15 cellular contexts compared by ENCODE assay signal in the genomic region with DNA sequence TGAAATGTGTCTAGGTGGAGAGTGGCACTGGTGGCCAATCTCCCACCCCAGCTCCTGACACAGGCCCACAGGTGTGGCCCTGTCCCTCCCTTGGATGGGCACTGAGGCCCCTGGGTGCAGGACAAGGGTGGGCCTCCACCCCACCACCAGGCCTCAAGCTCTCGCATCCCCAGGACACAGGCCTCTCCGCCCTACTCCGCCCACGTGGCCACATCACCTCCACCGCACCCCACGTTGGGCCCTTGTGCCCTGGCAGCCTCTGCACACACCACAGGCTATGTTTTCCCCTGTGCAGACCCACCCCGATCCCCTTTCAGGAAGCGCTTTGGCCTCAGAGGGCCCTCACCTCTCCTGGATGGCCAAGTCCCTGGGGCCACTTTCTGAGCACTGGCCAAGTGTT. TPM values are rescaled to one million over a fixed set of nuclear protein-coding genes. Genes with fewer than 3 reads are reported as not detected.
DNase-seq lines count a peak whose midpoint lies in the region; ATAC-seq and TF ChIP-seq lines count a peak whose summit lies in the region.
"Had no signal": no experiment of that assay in that cellular context is flagged by ENCODE, and none has a peak within 500 bp of the region (broad histone marks: within the 10 kb centered on the region; RNA-seq: fewer than 3 reads in every experiment).

No MANE protein-coding gene starts in this region.

- H4K20me1 ChIP-seq in BLaER1 (peaks cover 54% of the 10 kb centered on the region), GM23338 (replicated peaks; ENCODE audit: insufficient read depth) (no peaks in the 10 kb centered on the region)

- H3K4me1 Mint-ChIP-seq in GM23338: no peaks in the 10 kb centered on the region; the same call in 2 of the 3 replicates
- H3K4me1 Mint-ChIP-seq in activated T-helper 1 cell treated with anti-CD3 and anti-CD28 coated beads, Interleukin-12 subunit alpha, Interleukin-12 subunit beta, Interleukin-2, Interleukin-4 antibody, amounts not matched to agents 30 ng/mL and 10 ng/mL and 1 ng/mL, durations not matched to agents 14 hours and 24 hours and 36 hours (ENCODE audit: low read depth): peaks cover 31% of the 10 kb centered on the region
- peaks cover 19 to 57% (median 27%) of the 10 kb centered on the region in 7 donors for H3K4me1 Mint-ChIP-seq in naive thymus-derived CD4-positive, alpha-beta T cell

- intact Hi-C loops in activated T-helper 1 cell treated with anti-CD3 and anti-CD28 coated beads, Interleukin-12 subunit alpha, Interleukin-12 subunit beta, Interleukin-2, Interleukin-4 antibody, amounts not matched to agents 30 ng/mL and 10 ng/mL and 1 ng/mL, durations not matched to agents 14 hours and 24 hours and 36 hours (cut with micrococcal nuclease): no loop called here
- intact Hi-C loops in naive thymus-derived CD4-positive, alpha-beta T cell (cut with micrococcal nuclease): no loop called here

- POLR2A ChIA-PET in naive thymus-derived CD4-positive, alpha-beta T cell (lab: Charles Lee): no interaction called here

- no peaks in the 10 kb centered on the region for H3K9me2 ChIP-seq in GM23338 (ENCODE audit: insufficient read depth)

- H3K9ac ChIP-seq in BLaER1: no peak overlapping the region

- peaks cover 15% of the 10 kb centered on the region for H3K36me3 Mint-ChIP-seq in GM23338 (ENCODE audit: low read depth)
- peaks cover 25% of the 10 kb centered on the region for H3K36me3 Mint-ChIP-seq in activated T-helper 1 cell treated with anti-CD3 and anti-CD28 coated beads, Interleukin-12 subunit alpha, Interleukin-12 subunit beta, Interleukin-2, Interleukin-4 antibody, amounts not matched to agents 30 ng/mL and 10 ng/mL and 1 ng/mL, durations not matched to agents 14 hours and 24 hours and 36 hours (ENCODE audit: low read depth)
- peaks cover 4 to 18% (median 7%) of the 10 kb centered on the region in 5 donors for H3K36me3 Mint-ChIP-seq in naive thymus-derived CD4-positive, alpha-beta T cell

- H3F3A ChIP-seq in GM23338 (replicated peaks; ENCODE audit: low read depth): no peaks in the 10 kb centered on the region

- CTCF ChIA-PET in naive thymus-derived CD4-positive, alpha-beta T cell (lab: Charles Lee): interaction anchor here (1.0 kb wide), 1 partner anchor 150 kb away, joined by 3 read pairs; no protein-coding TSS in a partner anchor

- no peak overlapping the region for H2AFZ ChIP-seq in GM23338

- H3K4me3 Mint-ChIP-seq in GM23338: no peak overlapping the region
- H3K4me3 Mint-ChIP-seq in activated T-helper 1 cell treated with anti-CD3 and anti-CD28 coated beads, Interleukin-12 subunit alpha, Interleukin-12 subunit beta, Interleukin-2, Interleukin-4 antibody, amounts not matched to agents 30 ng/mL and 10 ng/mL and 1 ng/mL, durations not matched to agents 14 hours and 24 hours and 36 hours: no peak overlapping the region
- H3K4me3 Mint-ChIP-seq in naive thymus-derived CD4-positive, alpha-beta T cell: peak overlapping the region in 2 of 10 donors; percentile 34 to 35
- H3K4me3 Mint-ChIP-seq: H9 had no signal

- H3K36me3 ChIP-seq in BLaER1 (peaks cover 17% of the 10 kb centered on the region), GM23338 (ENCODE audit: insufficient read depth) (peaks cover 8% of the 10 kb centered on the region; the same call in 1 of the 2 replicates)
- H3K36me3 ChIP-seq in naive thymus-derived CD4-positive, alpha-beta T cell (ENCODE audit: control insufficient read depth in 2 of 3, insufficient read depth in 3 of 3, low read length in 3 of 3): peaks cover 5 to 26% (median 5%) of the 10 kb centered on the region in 3 experiments
- H3K36me3 ChIP-seq: right lobe of liver, thoracic aorta had no signal

- no peak for DNase-seq in GM23338 (ENCODE audit: low spot score)
- DNase-seq in activated T-helper 1 cell treated with anti-CD3 and anti-CD28 coated beads, Interleukin-12 subunit alpha, Interleukin-12 subunit beta, Interleukin-2, Interleukin-4 antibody, amounts not matched to agents 30 ng/mL and 10 ng/mL and 1 ng/mL, durations not matched to agents 14 hours and 24 hours and 36 hours (ENCODE audit: low spot score): no peak
- peak in 2 of 9 donors; percentile 25 to 28 for DNase-seq in naive thymus-derived CD4-positive, alpha-beta T cell
- DNase-seq in NCI-H526 treated with DMSO at 0.1 percent for 48 hours (lab: John Stamatoyannopoulos, UW): no peak
- DNase-seq in NCI-H446 treated with DMSO at 0.1 percent for 48 hours (lab: John Stamatoyannopoulos, UW): no peak
- no peak for DNase-seq in DMS114 treated with DMSO at 0.1 percent for 48 hours (lab: John Stamatoyannopoulos, UW; ENCODE audit: unreplicated experiment)
- DNase-seq in stimulated activated CD4-positive, alpha-beta T cell treated with anti-CD3 and anti-CD28 coated beads, Interleukin-4, amount 100 ng/mL, for 24 hours: no peak
- DNase-seq: esophagus squamous epithelium; GF-D8; H9; NCI-H2227 treated with DMSO at 0.1 percent for 48 hours; right lobe of liver; stimulated activated CD4-positive, alpha-beta T cell treated with anti-CD3 and anti-CD28 coated beads, Interleukin-2, amount 100 ng/mL, for 24 hours had no signal

- TF ChIP-seq CTCF in GM23338 (conservative IDR thresholded peaks at IDR 0.05; ENCODE audit: low read depth in 2 of 2): no peak

- H3K9me3 Mint-ChIP-seq in GM23338: no peaks in the 10 kb centered on the region; the same call in 2 of the 3 replicates
- no peaks in the 10 kb centered on the region for H3K9me3 Mint-ChIP-seq in activated T-helper 1 cell treated with anti-CD3 and anti-CD28 coated beads, Interleukin-12 subunit alpha, Interleukin-12 subunit beta, Interleukin-2, Interleukin-4 antibody, amounts not matched to agents 30 ng/mL and 10 ng/mL and 1 ng/mL, durations not matched to agents 14 hours and 24 hours and 36 hours
- peaks cover 0 to 13% (median 0%) of the 10 kb centered on the region in 11 donors for H3K9me3 Mint-ChIP-seq in naive thymus-derived CD4-positive, alpha-beta T cell
- H3K9me3 Mint-ChIP-seq: H9 had no signal

- H3K27ac ChIP-seq in BLaER1 (no peak overlapping the region), GM23338 (ENCODE audit: low read depth) (no peak overlapping the region)
- H3K27ac ChIP-seq in naive thymus-derived CD4-positive, alpha-beta T cell (ENCODE audit: low read depth, low read length): peak overlapping the region; percentile 5
- H3K27ac ChIP-seq: esophagus squamous epithelium, right lobe of liver, thoracic aorta had no signal

- peaks cover 48% of the 10 kb centered on the region for H3K4me1 ChIP-seq in BLaER1
- H3K4me1 ChIP-seq in GM23338 (ENCODE audit: insufficient read depth): peaks cover 3% of the 10 kb centered on the region; the same call in 1 of the 2 replicates
- H3K4me1 ChIP-seq in naive thymus-derived CD4-positive, alpha-beta T cell (ENCODE audit: control insufficient read depth in 2 of 2, insufficient read depth in 2 of 2, low read length in 2 of 2): peaks cover 0 to 10% of the 10 kb centered on the region in 2 donors
- H3K4me1 ChIP-seq: right lobe of liver had no signal

- H3K27ac Mint-ChIP-seq in GM23338: no peak overlapping the region
- peak overlapping the region; percentile 88 for H3K27ac Mint-ChIP-seq in activated T-helper 1 cell treated with anti-CD3 and anti-CD28 coated beads, Interleukin-12 subunit alpha, Interleukin-12 subunit beta, Interleukin-2, Interleukin-4 antibody, amounts not matched to agents 30 ng/mL and 10 ng/mL and 1 ng/mL, durations not matched to agents 14 hours and 24 hours and 36 hours
- H3K27ac Mint-ChIP-seq in naive thymus-derived CD4-positive, alpha-beta T cell: peak overlapping the region; percentile 56 to 91 (median 82)

- H3K4me3 ChIP-seq in BLaER1 (no peak overlapping the region), GM23338 (no peak overlapping the region)
- H3K4me3 ChIP-seq in naive thymus-derived CD4-positive, alpha-beta T cell (ENCODE audit: low read length): no peak overlapping the region
- H3K4me3 ChIP-seq: esophagus squamous epithelium, right lobe of liver, thoracic aorta had no signal

- H3K27me3 Mint-ChIP-seq in GM23338 (ENCODE audit: insufficient read depth, low read depth, poor library complexity): peaks cover 2% of the 10 kb centered on the region
- H3K27me3 Mint-ChIP-seq in activated T-helper 1 cell treated with anti-CD3 and anti-CD28 coated beads, Interleukin-12 subunit alpha, Interleukin-12 subunit beta, Interleukin-2, Interleukin-4 antibody, amounts not matched to agents 30 ng/mL and 10 ng/mL and 1 ng/mL, durations not matched to agents 14 hours and 24 hours and 36 hours (ENCODE audit: insufficient read depth): no peaks in the 10 kb centered on the region
- no peaks in the 10 kb centered on the region for H3K27me3 Mint-ChIP-seq in naive thymus-derived CD4-positive, alpha-beta T cell

- no peaks in the 10 kb centered on the region for H3K9me3 ChIP-seq in BLaER1
- no peaks in the 10 kb centered on the region for H3K9me3 ChIP-seq in naive thymus-derived CD4-positive, alpha-beta T cell (ENCODE audit: control insufficient read depth in 2 of 3, low read length in 3 of 3)
- H3K9me3 ChIP-seq: esophagus squamous epithelium, right lobe of liver, thoracic aorta had no signal

- ATAC-seq in GM23338: peak; percentile 11; the same call in 2 of the 3 replicates
- peak; percentile 5 for ATAC-seq in naive thymus-derived CD4-positive, alpha-beta T cell

- no peaks in the 10 kb centered on the region for H3K79me2 ChIP-seq in GM23338 (replicated peaks; ENCODE audit: insufficient read depth)

- H3K4me2 ChIP-seq in BLaER1: peak overlapping the region; percentile 90
- H3K4me2 ChIP-seq in GM23338: no peak overlapping the region

- no peaks in the 10 kb centered on the region for H3K27me3 ChIP-seq in BLaER1
- H3K27me3 ChIP-seq in GM23338 (ENCODE audit: insufficient read depth): no peaks in the 10 kb centered on the region
- no peaks in the 10 kb centered on the region for H3K27me3 ChIP-seq in naive thymus-derived CD4-positive, alpha-beta T cell (ENCODE audit: control insufficient read depth in 2 of 2, insufficient read depth in 2 of 2, low read length in 2 of 2)
- H3K27me3 ChIP-seq: esophagus squamous epithelium, right lobe of liver had no signal

TF ChIP-seq in GM23338, 12 proteins besides CTCF, POLR2A, EP300 and RAD21 (continues in another document):
- TF ChIP-seq STAT1 (IDR thresholded peaks at IDR 0.05; ENCODE audit: unreplicated experiment) (no peak), EZH2phosphoT487 (IDR thresholded peaks at IDR 0.05; ENCODE audit: unreplicated experiment) (no peak)

RNA-seq across cellular contexts. Expression of a gene that starts 54.7 kb away (rescaled TPM):
- total RNA-seq in GM23338 (2014; rRNA removed; shearing (Covaris generic)): 86.8 and 88.1 TPM in 2 replicates
- polyA plus RNA-seq in GM23338 (2016; fragmentation: Nextera tagmentation; extraction: Ambion mirVana): 71.3 and 77.7 TPM in 2 replicates
- 49.4 and 54.9 TPM in 2 replicates for total RNA-seq in activated T-helper 1 cell treated with anti-CD3 and anti-CD28 coated beads, Interleukin-12 subunit alpha, Interleukin-12 subunit beta, Interleukin-2, Interleukin-4 antibody, amounts not matched to agents 30 ng/mL and 10 ng/mL and 1 ng/mL, durations not matched to agents 14 hours and 24 hours and 36 hours
- total RNA-seq in naive thymus-derived CD4-positive, alpha-beta T cell: 100 to 1,000 TPM in 4 of 5 experiments, 10 to 100 TPM in 1; 55.0 to 130 (median 109) TPM
- polyA plus RNA-seq in naive thymus-derived CD4-positive, alpha-beta T cell: 10 to 100 TPM; 20.1 to 29.0 TPM
